In genomic region chr20:62938105-62938888, GRCh38 we compare ENCODE assay signal across 8 cellular contexts. TPM values are rescaled to one million over a fixed set of nuclear protein-coding genes. Genes with fewer than 3 reads are reported as not detected.
DNase-seq lines count a peak whose midpoint lies in the region; ATAC-seq lines count a peak whose summit lies in the region.

TSS of gene GID8 (plus strand) at chr20:62938147. CDS start at chr20:62941503, 3,356 bp downstream.

- WGBS in mesenchymal stem cell: under 1% methylated on average over 72 of the region's 79 CpGs

- intact Hi-C loops in activated CD4-positive, alpha-beta T cell treated with anti-CD3 and anti-CD28 coated beads for 36 hours (cut with DNase I, micrococcal nuclease): loop anchor here in 1 of 2 experiments (1.0 to 5.0 kb wide), 5 partner anchors 39 to 816 kb away; partner anchors contain the start of genes ADRM1, LSM14B and OSBPL2

- H3K4me3 ChIP-seq in HUES48 (ENCODE audit: low read depth, low read length) (peak within 1 kb of the TSS; percentile 92), endocrine pancreas (ENCODE audit: control insufficient read depth, insufficient read depth, low read length) (peak within 1 kb of the TSS; percentile 91), mesenchymal stem cell (ENCODE audit: insufficient read depth in 1 of 2, low read depth in 1 of 2, low read length in 2 of 2) (peak within 1 kb of the TSS; percentile 88 to 90)

- peak within 1 kb of the TSS; percentile 83 for H2BK120ac ChIP-seq in mesenchymal stem cell (ENCODE audit: low read depth, low read length)

- peaks cover 21% of the 10 kb centered on the region for H3K4me1 ChIP-seq in HUES48 (ENCODE audit: control insufficient read depth, insufficient read depth, low read length)
- H3K4me1 ChIP-seq in endocrine pancreas (ENCODE audit: control insufficient read depth, insufficient read depth, low read length): no peaks in the 10 kb centered on the region
- H3K4me1 ChIP-seq in mesenchymal stem cell (ENCODE audit: control insufficient read depth, insufficient read depth, low read depth, low read length): peaks cover 17% of the 10 kb centered on the region

- POLR2A ChIA-PET in activated CD4-positive, alpha-beta T cell treated with anti-CD3 and anti-CD28 coated beads for 36 hours (lab: Charles Lee): interaction anchor here (0.5 to 2.8 kb wide), 6 partner anchors 11 to 151 kb away, joined by 3 to 18 read pairs (median 3); partner anchors contain the start of genes DIDO1 and TCFL5

- H3K27me3 Mint-ChIP-seq in activated CD4-positive, alpha-beta T cell treated with anti-CD3 and anti-CD28 coated beads for 36 hours: no peaks in the 10 kb centered on the region

- peak; percentile 41 for ATAC-seq in GM21576 (IDR thresholded peaks at IDR 0.05; ENCODE audit: unreplicated experiment)
- peak; percentile 54 for ATAC-seq in activated CD4-positive, alpha-beta T cell treated with anti-CD3 and anti-CD28 coated beads for 36 hours

- H3K27ac Mint-ChIP-seq in activated CD4-positive, alpha-beta T cell treated with anti-CD3 and anti-CD28 coated beads for 36 hours: peak within 1 kb of the TSS; percentile 96

- peak within 1 kb of the TSS; percentile 97 for H3K27ac ChIP-seq in HUES48 (ENCODE audit: low read depth, low read length)
- peak within 1 kb of the TSS; percentile 89 for H3K27ac ChIP-seq in mesenchymal stem cell (ENCODE audit: low read length, poor library complexity, severe bottlenecking)
- peak within 1 kb of the TSS; percentile 90 for H3K27ac ChIP-seq in substantia nigra (ENCODE audit: low read depth, low read length, poor library complexity, severe bottlenecking)

- peaks cover 8% of the 10 kb centered on the region for H3K79me1 ChIP-seq in mesenchymal stem cell (replicated peaks; ENCODE audit: low read length, poor library complexity, severe bottlenecking)

- peak within 1 kb of the TSS in 1 of 2 experiments; percentile 87 for H3K14ac ChIP-seq in mesenchymal stem cell (ENCODE audit: low read length in 2 of 2)

- H4K8ac ChIP-seq in mesenchymal stem cell (ENCODE audit: low read length): peak within 1 kb of the TSS; percentile 83

- peaks cover 34% of the 10 kb centered on the region for H3K36me3 Mint-ChIP-seq in activated CD4-positive, alpha-beta T cell treated with anti-CD3 and anti-CD28 coated beads for 36 hours (ENCODE audit: low read depth)

- H2BK12ac ChIP-seq in mesenchymal stem cell (ENCODE audit: low read length in 2 of 2): peak within 1 kb of the TSS in 1 of 2 experiments; percentile 10

- DNase-seq in GM03348 (ENCODE audit: low spot score) (peak; percentile 78), mesenchymal stem cell (peak; percentile 74), substantia nigra (lab: John Stamatoyannopoulos, UW) (peak in 19 of 49 donors; percentile 25 to 75 (median 48)), GDM1 (lab: John Stamatoyannopoulos, UW) (no peak)
- peak; percentile 66 for DNase-seq in activated CD4-positive, alpha-beta T cell treated with anti-CD3 and anti-CD28 coated beads for 36 hours

- peak within 1 kb of the TSS; percentile 81 for H2BK5ac ChIP-seq in mesenchymal stem cell (ENCODE audit: low read depth, low read length, poor library complexity, severe bottlenecking)

- H3K4me3 Mint-ChIP-seq in activated CD4-positive, alpha-beta T cell treated with anti-CD3 and anti-CD28 coated beads for 36 hours: no peak within 1 kb of the TSS

- H3K9me3 Mint-ChIP-seq in activated CD4-positive, alpha-beta T cell treated with anti-CD3 and anti-CD28 coated beads for 36 hours (ENCODE audit: low read depth): no peaks in the 10 kb centered on the region

- peak within 1 kb of the TSS; percentile 85 for H4K91ac ChIP-seq in mesenchymal stem cell (ENCODE audit: low read length)

- H3K36me3 ChIP-seq in HUES48 (ENCODE audit: control insufficient read depth, insufficient read depth, low read length): peaks cover 54% of the 10 kb centered on the region
- peaks cover 3% of the 10 kb centered on the region for H3K36me3 ChIP-seq in endocrine pancreas (ENCODE audit: control insufficient read depth, insufficient read depth, low read length)
- peaks cover 30 to 52% of the 10 kb centered on the region in 2 experiments for H3K36me3 ChIP-seq in mesenchymal stem cell (ENCODE audit: control insufficient read depth in 1 of 2, insufficient read depth in 2 of 2, low read depth in 1 of 2, low read length in 2 of 2)

- H2AFZ ChIP-seq in mesenchymal stem cell (ENCODE audit: low read depth, low read length): peak within 1 kb of the TSS; percentile 72

- H3K4me1 Mint-ChIP-seq in activated CD4-positive, alpha-beta T cell treated with anti-CD3 and anti-CD28 coated beads for 36 hours: peaks cover 38% of the 10 kb centered on the region

- H2BK15ac ChIP-seq in mesenchymal stem cell (ENCODE audit: low read depth, poor library complexity, severe bottlenecking): peak within 1 kb of the TSS; percentile 60

- H3K9ac ChIP-seq in HUES48 (ENCODE audit: low read depth, low read length): peak within 1 kb of the TSS; percentile 90
- H3K9ac ChIP-seq in endocrine pancreas (ENCODE audit: control insufficient read depth, insufficient read depth, low read length): peak within 1 kb of the TSS; percentile 96
- peak within 1 kb of the TSS; percentile 98 for H3K9ac ChIP-seq in mesenchymal stem cell (ENCODE audit: low read length)

- H3K9me3 ChIP-seq in HUES48 (ENCODE audit: control insufficient read depth, insufficient read depth, low read length): no peaks in the 10 kb centered on the region
- H3K9me3 ChIP-seq in endocrine pancreas (ENCODE audit: control insufficient read depth, low read length): no peaks in the 10 kb centered on the region
- no peaks in the 10 kb centered on the region for H3K9me3 ChIP-seq in mesenchymal stem cell (ENCODE audit: control insufficient read depth, low read length)

- H3K18ac ChIP-seq in mesenchymal stem cell (ENCODE audit: low read depth in 1 of 2, low read length in 2 of 2): peak within 1 kb of the TSS; percentile 47 to 90

- H3K27me3 ChIP-seq in HUES48 (ENCODE audit: control insufficient read depth, insufficient read depth, low read length) (no peaks in the 10 kb centered on the region), endocrine pancreas (ENCODE audit: control insufficient read depth, insufficient read depth, low read length) (no peaks in the 10 kb centered on the region), mesenchymal stem cell (ENCODE audit: control insufficient read depth in 1 of 2, insufficient read depth in 1 of 2, low read length in 2 of 2) (no peaks in the 10 kb centered on the region)

- H3K4ac ChIP-seq in mesenchymal stem cell (ENCODE audit: low read depth in 1 of 2, low read length in 2 of 2): peak within 1 kb of the TSS; percentile 55 to 85

- CTCF ChIA-PET in activated CD4-positive, alpha-beta T cell treated with anti-CD3 and anti-CD28 coated beads for 36 hours (lab: Charles Lee): interaction anchor here (0.6 to 4.4 kb wide), 6 partner anchors 11 to 38 kb away, joined by 3 to 17 read pairs (median 6); no protein-coding TSS in a partner anchor

- H3K4me2 ChIP-seq in mesenchymal stem cell (ENCODE audit: low read length, poor library complexity, severe bottlenecking): peak within 1 kb of the TSS; percentile 77

- peak within 1 kb of the TSS; percentile 54 for H2AK5ac ChIP-seq in mesenchymal stem cell (ENCODE audit: low read length, severe bottlenecking)

- peak within 1 kb of the TSS in 1 of 2 experiments; percentile 51 for H3K23ac ChIP-seq in mesenchymal stem cell (ENCODE audit: low read length in 2 of 2)

RNA-seq across cellular contexts. Expression of gene GID8, which starts in this region (rescaled TPM):
- 10 to 100 TPM; 30.7 to 39.9 TPM for total RNA-seq in activated CD4-positive, alpha-beta T cell treated with anti-CD3 and anti-CD28 coated beads for 36 hours
- polyA plus RNA-seq in mesenchymal stem cell (2013, experiment 1 of 2): 18.0 TPM
- polyA plus RNA-seq in mesenchymal stem cell (2013, experiment 2 of 2): 18.3 TPM
